ENCODE assay signal across 8 cellular contexts in genomic region chr17:49952209-49952911, GRCh38. TPM values are rescaled to one million over a fixed set of nuclear protein-coding genes. Genes with fewer than 3 reads are reported as not detected.
DNase-seq lines count a peak whose midpoint lies in the region; ATAC-seq and TF ChIP-seq lines count a peak whose summit lies in the region.

No MANE protein-coding gene starts in this region.

- RAD21 ChIA-PET in HCT116 (lab: Charles Lee; ENCODE audit: low non-redundant PET in 1 of 2, low total read pairs in 2 of 2, uncharacterized antibody in 2 of 2, unreplicated experiment in 2 of 2) = interaction anchor here (1.1 to 2.1 kb wide), 3 partner anchors 45 to 53 kb away, joined by 4 to 27 read pairs (median 24); no protein-coding TSS in a partner anchor

- peak; percentile 97 for ATAC-seq in HCT116
- ATAC-seq in HG02885 (IDR thresholded peaks at IDR 0.05; ENCODE audit: poor library complexity, unreplicated experiment) = no peak

- TF ChIP-seq RAD21 in HCT116 (IDR thresholded peaks at IDR 0.05; ENCODE audit: low read depth) = peak; percentile 96

- intact Hi-C loops in HCT116 (cut with micrococcal nuclease) = loop anchor here (1.0 kb wide), 1 partner anchor 44 kb away; no protein-coding TSS in a partner anchor

- H3K9ac ChIP-seq in HCT116 (ENCODE audit: low read length) = no peak overlapping the region

- no peak overlapping the region for H2AFZ ChIP-seq in HCT116 (ENCODE audit: low read depth, low read length, poor library complexity, severe bottlenecking)

- H3K27me3 ChIP-seq in HCT116 (ENCODE audit: insufficient read depth, low read length) = no peaks in the 10 kb centered on the region; the same call in 1 of the 2 replicates

- peak; percentile 96 for TF ChIP-seq CTCF in C4-2B (conservative IDR thresholded peaks at IDR 0.05)
- peak; percentile 92 to 100 (median 100) for TF ChIP-seq CTCF in HCT116 (IDR thresholded peaks at IDR 0.05 in 2 of 3, conservative IDR thresholded peaks at IDR 0.05 in 1 of 3; ENCODE audit: borderline replicate concordance in 1 of 3, insufficient read depth in 1 of 3, low read depth in 2 of 3, low read length in 2 of 3)

- no peaks in the 10 kb centered on the region for H3K79me2 ChIP-seq in HCT116 (ENCODE audit: insufficient read depth, low read length)

- H3K4me3 ChIP-seq in HCT116 (replicated peaks in 1 of 2; ENCODE audit: low read depth in 1 of 2, low read length in 2 of 2) = no peak overlapping the region

- no peak overlapping the region for H3K4me2 ChIP-seq in HCT116 (ENCODE audit: low read length)

- no peaks in the 10 kb centered on the region for H3K36me3 ChIP-seq in HCT116 (ENCODE audit: control insufficient read depth in 1 of 2, insufficient read depth in 2 of 2, low read length in 2 of 2)

- H3K9me2 ChIP-seq in HCT116 (ENCODE audit: insufficient read depth) = no peaks in the 10 kb centered on the region

- POLR2A ChIA-PET in HCT116 (lab: Charles Lee) = interaction anchor here (0.9 to 1.2 kb wide), 2 partner anchors 44 to 46 kb away, joined by 3 to 5 read pairs; no protein-coding TSS in a partner anchor

- CTCF ChIA-PET in HCT116 (lab: Charles Lee) = interaction anchor here (0.8 to 3.9 kb wide), 27 partner anchors 10 to 395 kb away, joined by 3 to 53 read pairs (median 6); partner anchors contain the start of genes DLX3 and DLX4

- no peak for TF ChIP-seq POLR2A in HCT116 (IDR thresholded peaks at IDR 0.05; ENCODE audit: borderline replicate concordance, extremely low read depth, insufficient read depth, insufficient read length)

- peaks cover 20 to 29% of the 10 kb centered on the region in 2 experiments for H3K4me1 ChIP-seq in HCT116 (ENCODE audit: control insufficient read depth in 1 of 2, insufficient read depth in 2 of 2, low read length in 2 of 2)

- no TSS peak for BruUV-seq in HCT116 (replicated peaks; lab: Mats Ljungman, UMichigan)

- H4K20me1 ChIP-seq in HCT116 (ENCODE audit: insufficient read depth) = no peaks in the 10 kb centered on the region

- H3K27ac ChIP-seq in C4-2B (no peak overlapping the region), HCT116 (ENCODE audit: low read depth, low read length) (no peak overlapping the region)

- no peaks in the 10 kb centered on the region for H3K9me3 ChIP-seq in HCT116 (ENCODE audit: control insufficient read depth in 1 of 2, insufficient read depth in 1 of 2, low read depth in 1 of 2, low read length in 2 of 2)

- DNase-seq in HCT116 (ENCODE audit: low read depth, low spot score) (peak; percentile 76), NCI-H526 (lab: John Stamatoyannopoulos, UW) (peak; percentile 80 to 92), ecto neural progenitor cell (ENCODE audit: low spot score) (peak; percentile 92), midbrain (lab: John Stamatoyannopoulos, UW) (peak; percentile 12)
- peak; percentile 50 to 69 for DNase-seq in activated CD4-positive, alpha-beta T cell treated with anti-CD3 and anti-CD28 coated beads, Interleukin-2, amount 50 U/mL, for 24 hours (ENCODE audit: low read depth in 1 of 2, low spot score in 1 of 2)
- peak; percentile 91 for DNase-seq in stimulated activated CD8-positive, alpha-beta memory T cell treated with anti-CD3 and anti-CD28 coated beads, Interleukin-4, amount 100 ng/mL, for 48 hours

TF ChIP-seq in HCT116, 20 proteins besides CTCF, POLR2A, EP300 and RAD21:
- TF ChIP-seq YY1 (IDR thresholded peaks at IDR 0.05; ENCODE audit: extremely low read depth, insufficient replicate concordance, low read depth, low read length) (peak; percentile 63), ATF3 (IDR thresholded peaks at IDR 0.05) (no peak), ELF1 (IDR thresholded peaks at IDR 0.05; ENCODE audit: borderline replicate concordance, low read depth) (no peak)
TF ChIP-seq in HCT116: peak in this region for 1.

RNA-seq across cellular contexts. Expression of gene DLX4, which starts 16.6 kb away (rescaled TPM):
- 14.0 TPM for total RNA-seq in HCT116 (2021; ENCODE audit: unreplicated experiment)
- polyA plus RNA-seq in HCT116 (2012) = 11.5 and 12.4 TPM in 2 replicates

RNA-seq across cellular contexts. Expression of gene DLX3, which starts 42.7 kb away (rescaled TPM):
- not detected for total RNA-seq in HCT116 (2021; ENCODE audit: unreplicated experiment)
- polyA plus RNA-seq in HCT116 (2012) = 0.04 TPM in 1 of 2 replicates, not detected in the other

Comparison
In these comparisons a context has a peak if more than half of its experiments do, and no peak if none do; other contexts are left out.
1. DNase-seq: peak in every context shown above with its lines; median percentile 92 in ecto neural progenitor cell; 91 in stimulated activated CD8-positive, alpha-beta memory T cell treated with anti-CD3 and anti-CD28 coated beads, Interleukin-4, amount 100 ng/mL, for 48 hours; 86 in NCI-H526; 76 in HCT116; 60 in activated CD4-positive, alpha-beta T cell treated with anti-CD3 and anti-CD28 coated beads, Interleukin-2, amount 50 U/mL, for 24 hours; 12 in midbrain.